In the genomic region with DNA sequence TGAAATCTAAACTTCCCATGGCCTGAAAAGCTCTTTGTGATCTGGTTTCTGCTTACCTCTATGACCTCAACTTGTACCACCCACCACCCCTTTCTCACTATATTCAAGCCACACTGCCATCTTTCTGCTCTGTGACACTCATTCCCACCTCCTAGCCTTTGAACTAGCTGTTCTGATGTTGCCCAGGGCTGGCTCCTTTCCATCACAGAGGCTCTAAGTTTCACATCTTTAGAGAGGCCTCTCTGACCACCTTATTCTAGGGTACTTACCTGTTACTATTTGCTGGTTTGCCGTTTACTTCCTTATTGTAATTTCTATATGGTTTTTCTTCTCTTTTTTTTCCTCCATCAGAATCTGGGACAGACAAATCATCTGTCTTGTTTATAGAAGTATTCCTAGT, we compare ENCODE assay signal across 1 cellular context.
TF ChIP-seq lines count a peak whose summit lies in the region.

No MANE protein-coding gene starts in this region.

TF ChIP-seq in A549, 52 proteins besides CTCF, POLR2A, EP300 and RAD21 (continued from another document):
- TF ChIP-seq RCOR1 (IDR thresholded peaks at IDR 0.05; ENCODE audit: low read depth, low read length) (no peak), ZSCAN20 (CRISPR knock-in tag; IDR thresholded peaks at IDR 0.05) (no peak), MAFK (IDR thresholded peaks at IDR 0.05; ENCODE audit: partially characterized antibody) (no peak), SREBF2 (IDR thresholded peaks at IDR 0.05) (no peak), FOSB (CRISPR knock-in tag; IDR thresholded peaks at IDR 0.05) (no peak), HDAC2 (IDR thresholded peaks at IDR 0.05) (no peak), JUNB (IDR thresholded peaks at IDR 0.05) (no peak), HOXB5 (CRISPR knock-in tag; IDR thresholded peaks at IDR 0.05) (no peak)
